Comparison of ENCODE assay signal across 8 cellular contexts in the genomic region with DNA sequence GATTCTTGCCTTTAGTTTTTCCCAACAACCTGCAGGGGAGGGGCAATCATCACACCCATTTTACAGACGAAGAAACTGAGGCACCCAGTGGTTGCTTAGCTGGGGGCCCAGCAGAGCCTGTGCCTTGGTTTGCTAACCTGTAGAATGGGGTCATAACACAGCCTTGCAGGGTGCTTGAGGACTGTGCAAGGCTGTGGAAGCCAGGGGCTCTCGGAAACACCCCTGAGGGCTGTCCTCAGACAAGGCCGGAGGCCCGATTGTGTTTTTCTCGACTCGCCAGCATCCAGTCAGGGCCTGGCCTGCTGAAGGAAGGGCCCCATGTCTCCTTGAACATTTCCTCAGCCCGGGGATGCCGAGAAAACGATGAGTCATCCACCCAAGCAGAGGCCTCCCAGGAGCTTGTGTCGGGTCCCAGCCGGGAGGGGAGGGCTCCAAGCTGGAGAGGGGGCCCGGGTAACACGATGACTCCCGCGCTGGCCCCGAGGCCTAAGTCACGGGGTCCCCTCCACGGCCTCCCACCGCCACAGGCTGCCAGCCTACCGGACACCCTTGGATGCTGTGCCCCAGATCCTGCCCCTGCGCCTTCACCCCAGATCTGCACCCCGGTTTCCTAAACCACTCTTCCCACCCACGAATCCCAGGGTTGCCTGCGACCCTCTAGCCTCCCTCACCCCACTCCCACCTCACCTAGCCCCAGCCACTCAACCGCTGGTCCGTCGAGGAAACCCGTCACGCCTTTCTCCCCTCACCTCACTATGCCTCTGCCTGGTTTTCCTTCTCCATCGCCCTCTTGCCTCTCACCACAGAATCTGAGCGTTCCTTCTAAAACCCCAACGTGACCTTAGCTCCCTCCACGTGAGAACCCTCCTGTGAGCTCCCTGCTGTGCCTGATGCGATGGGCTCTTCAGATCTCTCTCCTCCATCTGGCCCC. TPM values are rescaled to one million over a fixed set of nuclear protein-coding genes. Genes with fewer than 3 reads are reported as not detected.
DNase-seq lines count a peak whose midpoint lies in the region; ATAC-seq and TF ChIP-seq lines count a peak whose summit lies in the region.

No MANE protein-coding gene starts in this region.

- no peaks in the 10 kb centered on the region for H4K20me1 ChIP-seq in fibroblast of lung (ENCODE audit: control insufficient read depth, extremely low read depth, insufficient read depth, low read length)

- ATAC-seq in HG03108 (IDR thresholded peaks at IDR 0.05; ENCODE audit: unreplicated experiment), result no peak

- no peak overlapping the region for H2AFZ ChIP-seq in fibroblast of lung (ENCODE audit: low read length)

- H3K36me3 ChIP-seq in cardiac muscle cell (no peaks in the 10 kb centered on the region), fibroblast of lung (ENCODE audit: control insufficient read depth, insufficient read depth, low read length) (no peaks in the 10 kb centered on the region)

- no peaks in the 10 kb centered on the region for H3K79me2 ChIP-seq in fibroblast of lung (ENCODE audit: control insufficient read depth, insufficient read depth, low read length)

- no peak overlapping the region for H3K9ac ChIP-seq in fibroblast of lung (ENCODE audit: insufficient read depth, low read length)

- H3K4me2 ChIP-seq in fibroblast of lung (ENCODE audit: extremely low read depth, insufficient read depth, low read length), result no peak overlapping the region

- H3K4me1 ChIP-seq in cardiac muscle cell (ENCODE audit: low read depth) (peaks cover 17% of the 10 kb centered on the region), fibroblast of lung (ENCODE audit: control insufficient read depth, extremely low read depth, insufficient read depth, low read length) (peaks cover 7% of the 10 kb centered on the region)

- H3K4me3 ChIP-seq in cardiac muscle cell (no peak overlapping the region), fibroblast of lung (replicated peaks in 1 of 4; ENCODE audit: control extremely low read depth in 1 of 4, insufficient read depth in 1 of 4, low read depth in 3 of 4, low read length in 4 of 4) (no peak overlapping the region)

- H3K27ac ChIP-seq in cardiac muscle cell (peak overlapping the region; percentile 21), fibroblast of lung (ENCODE audit: insufficient read depth, low read length) (no peak overlapping the region)

- H3K9me3 ChIP-seq in cardiac muscle cell (ENCODE audit: low read depth) (no peaks in the 10 kb centered on the region), fibroblast of lung (ENCODE audit: control insufficient read depth, insufficient read depth, low read depth, low read length) (no peaks in the 10 kb centered on the region)

- intact Hi-C loops in cardiac septum (cut with DNase I), result no loop called here

- DNase-seq in cardiac muscle cell (ENCODE audit: low read depth in 1 of 2, low spot score in 1 of 2) (peak in 1 of 2 donors; percentile 95), cardiac septum (ENCODE audit: low spot score) (no peak), UCSD-AML1 (lab: John Stamatoyannopoulos, UW; ENCODE audit: unreplicated experiment) (peak; percentile 74), fibroblast of lung (ENCODE audit: low read depth in 2 of 2) (peak; percentile 85 to 90), NCI-H748 (lab: John Stamatoyannopoulos, UW; ENCODE audit: unreplicated experiment) (no peak), cortex of kidney (lab: John Stamatoyannopoulos, UW) (no peak)
- DNase-seq in stimulated activated CD4-positive, alpha-beta T cell treated with anti-CD3 and anti-CD28 coated beads, Interleukin-12 subunit alpha, Interleukin-12 subunit beta, amount 100 ng/mL, for 4 hours, result peak; percentile 49

- TF ChIP-seq CTCF in cardiac muscle cell (IDR thresholded peaks at IDR 0.05; ENCODE audit: low read depth, low read length) (no peak), fibroblast of lung (conservative IDR thresholded peaks at IDR 0.05 in 1 of 2, IDR thresholded peaks at IDR 0.05 in 1 of 2; ENCODE audit: low read depth in 1 of 2, low read length in 2 of 2) (no peak)

- no peaks in the 10 kb centered on the region for H3K27me3 ChIP-seq in cardiac muscle cell
- no peaks in the 10 kb centered on the region for H3K27me3 ChIP-seq in fibroblast of lung (ENCODE audit: control insufficient read depth, insufficient read depth, low read length)

RNA-seq across cellular contexts. Expression of a gene that starts 10.6 kb away (rescaled TPM):
- 34.9 and 42.9 TPM in 2 replicates for total RNA-seq in cardiac muscle cell
- 24.6 and 29.9 TPM in 2 replicates for polyA plus RNA-seq in cardiac muscle cell
- 10.4 TPM for total RNA-seq in cardiac septum
- total RNA-seq in fibroblast of lung, result 1.5 and 4.0 TPM in 2 replicates
- 3.2 and 3.5 TPM in 2 replicates for polyA plus RNA-seq in fibroblast of lung
- polyA plus RNA-seq in fibroblast of lung (2012), result 6.7 and 6.8 TPM in 2 replicates
- 19.7 and 28.8 TPM in 2 replicates for polyA minus RNA-seq in fibroblast of lung (ENCODE audit: low replicate concordance)

Comparison
In these comparisons a context has a peak if more than half of its experiments do, and no peak if none do; other contexts are left out.
1. DNase-seq: peak in UCSD-AML1 (single experiment), fibroblast of lung (2 of 2) and stimulated activated CD4-positive, alpha-beta T cell treated with anti-CD3 and anti-CD28 coated beads, Interleukin-12 subunit alpha, Interleukin-12 subunit beta, amount 100 ng/mL, for 4 hours (single experiment); none in cardiac septum (single experiment), NCI-H748 (single experiment) and cortex of kidney (single experiment).